In the genomic region with DNA sequence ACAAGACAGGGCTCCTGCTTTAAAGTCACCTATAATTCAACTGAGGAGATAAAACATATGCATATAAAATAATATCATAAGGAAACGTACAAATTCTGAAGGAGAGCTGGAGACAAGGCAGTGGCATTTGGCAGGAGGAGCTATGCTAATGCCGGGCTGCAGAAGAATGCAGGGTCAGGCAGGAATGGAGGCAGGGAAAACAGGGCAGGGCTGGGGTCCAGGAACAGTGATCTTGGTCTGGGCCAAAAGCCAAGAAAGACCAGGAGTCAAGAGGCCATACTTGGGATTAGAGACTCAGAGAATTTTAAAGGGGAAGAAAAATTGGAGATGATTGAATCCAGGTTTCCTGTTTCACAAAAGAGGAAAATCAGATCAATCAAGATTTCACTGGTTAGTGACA, we compare ENCODE assay signal across 17 cellular contexts. TPM values are rescaled to one million over a fixed set of nuclear protein-coding genes. Genes with fewer than 3 reads are reported as not detected.
DNase-seq lines count a peak whose midpoint lies in the region; ATAC-seq and TF ChIP-seq lines count a peak whose summit lies in the region.
"Had no signal": no experiment of that assay in that cellular context is flagged by ENCODE, and none has a peak within 500 bp of the region (broad histone marks: within the 10 kb centered on the region; RNA-seq: fewer than 3 reads in every experiment).

No MANE protein-coding gene starts in this region.

- no peak overlapping the region for H3K4me3 ChIP-seq in parathyroid adenoma (ENCODE audit: low read depth, low read length)
- H3K4me3 ChIP-seq in aorta (ENCODE audit: low read length in 2 of 2) = no peak overlapping the region

- H3K36me3 ChIP-seq in parathyroid adenoma (ENCODE audit: control insufficient read depth, insufficient read depth, low read length) (no peaks in the 10 kb centered on the region), aorta (ENCODE audit: control insufficient read depth in 1 of 2, insufficient read depth in 2 of 2, low read length in 1 of 2) (no peaks in the 10 kb centered on the region)
- H3K36me3 ChIP-seq: BE2C had no signal

- 4 to 5% methylated on average over 2 of the region's 2 CpGs for WGBS in aorta, 2 donors

- intact Hi-C loops in aorta (cut with DNase I) = loop anchor here (5.0 kb wide), 3 partner anchors 397 to 647 kb away; no protein-coding TSS in a partner anchor

- H3K27ac ChIP-seq in parathyroid adenoma (no peak overlapping the region), aorta (ENCODE audit: low read depth in 1 of 2, low read length in 2 of 2) (no peak overlapping the region)
- H3K27ac ChIP-seq: foreskin keratinocyte had no signal

- DNase-seq in G401 (ENCODE audit: low spot score) = peak; percentile 25
- DNase-seq in amniotic epithelial cell (ENCODE audit: low read depth) = peak; percentile 49
- peak; percentile 20 for DNase-seq in iris pigment epithelial cell (ENCODE audit: low read depth)
- DNase-seq in GDM1 (lab: John Stamatoyannopoulos, UW) = no peak
- DNase-seq in aorta = no peak
- DNase-seq in nucleus accumbens (lab: John Stamatoyannopoulos, UW) = no peak
- DNase-seq: activated CD4-positive, alpha-beta T cell treated with anti-CD3 and anti-CD28 coated beads, Interleukin-2, amount 50 U/mL, for 48 hours; activated naive CD4-positive, alpha-beta T cell treated with Interleukin-2 at 50 U/mL for 16 hours; BE2C; foreskin keratinocyte; Karpas-422; NCI-H2029 treated with DMSO at 0.1 percent for 48 hours; stimulated activated CD4-positive, alpha-beta T cell treated with anti-CD3 and anti-CD28 coated beads, Interleukin-1b, Interleukin-23, amount 100 ng/mL, for 48 hours had no signal

- no peaks in the 10 kb centered on the region for H3K27me3 ChIP-seq in parathyroid adenoma (ENCODE audit: control insufficient read depth, insufficient read depth, low read length)
- H3K27me3 ChIP-seq in aorta (ENCODE audit: control insufficient read depth in 1 of 2, insufficient read depth in 2 of 2, low read length in 1 of 2) = no peaks in the 10 kb centered on the region
- H3K27me3 ChIP-seq: BE2C, foreskin keratinocyte had no signal

- no peak overlapping the region for H3K4me2 ChIP-seq in parathyroid adenoma (ENCODE audit: low read length)

- H3K79me2 ChIP-seq in parathyroid adenoma = no peaks in the 10 kb centered on the region

- in situ Hi-C loops in G401 (cut with HindIII; ENCODE audit: low sequenced_read_pairs) = loop anchor here (25.0 kb wide), 1 partner anchor 392 kb away; no protein-coding TSS in a partner anchor

- H2AFZ ChIP-seq in parathyroid adenoma = peak overlapping the region; percentile 28

- no peak overlapping the region for H3K9ac ChIP-seq in parathyroid adenoma

- H3K9me3 ChIP-seq in parathyroid adenoma (ENCODE audit: control insufficient read depth, low read length) (no peaks in the 10 kb centered on the region), aorta (ENCODE audit: control insufficient read depth, low read length) (no peaks in the 10 kb centered on the region)
- H3K9me3 ChIP-seq: BE2C had no signal

- no peak for TF ChIP-seq CTCF in parathyroid adenoma (IDR thresholded peaks at IDR 0.05)

- ATAC-seq in aorta (ENCODE audit: low FRiP score) (no peak), HG03571 (IDR thresholded peaks at IDR 0.05; ENCODE audit: unreplicated experiment) (no peak)
- ATAC-seq: foreskin keratinocyte; stimulated activated memory B cell treated with anti-CD40 and anti-IgM and Interleukin-4, amounts not matched to agents 10 μg/mL and 1 μg/mL and 100 μg/mL, for 72 hours had no signal

- H3K4me1 ChIP-seq in parathyroid adenoma (no peaks in the 10 kb centered on the region), aorta (ENCODE audit: control insufficient read depth in 1 of 2, insufficient read depth in 2 of 2, low read length in 2 of 2) (no peaks in the 10 kb centered on the region)
- H3K4me1 ChIP-seq: BE2C, foreskin keratinocyte had no signal

RNA-seq across cellular contexts. Expression of gene BRDT, which starts 20.0 kb away (rescaled TPM):
- 0.55 TPM in 1 of 2 replicates, not detected in the other for total RNA-seq in G401 (2014; rRNA removed; shearing (Covaris generic))
- not detected for total RNA-seq in aorta
- polyA plus RNA-seq in aorta = not detected
- total RNA-seq: cerebellum, foreskin keratinocyte had no signal
- polyA plus RNA-seq: foreskin keratinocyte had no signal

RNA-seq across cellular contexts. Expression of gene TGFBR3, which starts 43.3 kb away (rescaled TPM):
- 30.2 and 33.6 TPM in 2 replicates for total RNA-seq in G401 (2014; rRNA removed; shearing (Covaris generic))
- 10 to 100 TPM; 50.6 to 81.5 TPM for total RNA-seq in aorta
- polyA plus RNA-seq in aorta = 10 to 100 TPM in 1 of 2 donors, 1 to 10 TPM in 1; 3.6 to 16.2 TPM

Comparison
In these comparisons a context has a peak if more than half of its experiments do, and no peak if none do; other contexts are left out.
1. DNase-seq: peak in G401 (single experiment), amniotic epithelial cell (single experiment) and iris pigment epithelial cell (single experiment); none in GDM1 (single experiment), aorta (0 of 2) and nucleus accumbens (0 of 56).